Comparison of ENCODE assay signal across 8 cellular contexts in genomic region chr1:154972517-154973343, GRCh38. TPM values are rescaled to one million over a fixed set of nuclear protein-coding genes. Genes with fewer than 3 reads are reported as not detected.
A peak's percentile ranks its signal among the peaks of the same experiment; 100 is the strongest.
DNase-seq lines count a peak whose midpoint lies in the region; ATAC-seq and TF ChIP-seq lines count a peak whose summit lies in the region.

No MANE protein-coding gene starts in this region.

- H3K4me3 ChIP-seq in BLaER1 (peak overlapping the region; percentile 78), Karpas-422 (ENCODE audit: low read length) (peak overlapping the region; percentile 73; the same call in 1 of the 2 replicates), body of pancreas (no peak overlapping the region), kidney epithelial cell (ENCODE audit: low read depth, low read length) (peak overlapping the region; percentile 62), thoracic aorta (peak overlapping the region; percentile 83)

- peak; percentile 13 for ATAC-seq in body of pancreas
- ATAC-seq in thoracic aorta (ENCODE audit: insufficient number of reproducible peaks, low FRiP score, low read depth) = peak; percentile 15
- no peak for ATAC-seq in GM21515 (IDR thresholded peaks at IDR 0.05; ENCODE audit: unreplicated experiment)

- H3K9me3 ChIP-seq in BLaER1 (no peaks in the 10 kb centered on the region), Karpas-422 (ENCODE audit: low read length) (no peaks in the 10 kb centered on the region), body of pancreas (no peaks in the 10 kb centered on the region), thoracic aorta (no peaks in the 10 kb centered on the region)

- DNase-seq in Karpas-422 (no peak), body of pancreas (peak; percentile 68 to 86 (median 80)), kidney epithelial cell (ENCODE audit: low read depth) (peak; percentile 89), thoracic aorta (ENCODE audit: low spot score) (peak; percentile 43), GOT3 (lab: John Stamatoyannopoulos, UW) (no peak)
- no peak for DNase-seq in stimulated activated CD4-positive, alpha-beta T cell treated with anti-CD3 and anti-CD28 coated beads, Interleukin-1b, Interleukin-23, amount 100 ng/mL, for 48 hours

- peaks cover 27% of the 10 kb centered on the region for H3K36me3 ChIP-seq in BLaER1
- peaks cover 11% of the 10 kb centered on the region; the same call in 1 of the 2 replicates for H3K36me3 ChIP-seq in Karpas-422 (ENCODE audit: insufficient read depth, low read length)
- H3K36me3 ChIP-seq in body of pancreas (replicated peaks in 1 of 2; ENCODE audit: insufficient read depth in 1 of 2, low read depth in 2 of 2) = peaks cover 0 to 4% of the 10 kb centered on the region in 2 donors
- peaks cover 1% of the 10 kb centered on the region for H3K36me3 ChIP-seq in kidney epithelial cell (ENCODE audit: control insufficient read depth, insufficient read depth, low read length)
- no peaks in the 10 kb centered on the region for H3K36me3 ChIP-seq in thoracic aorta

- H3K4me2 ChIP-seq in BLaER1 (peak overlapping the region; percentile 97), Karpas-422 (ENCODE audit: low read depth, low read length, poor library complexity, severe bottlenecking) (peak overlapping the region; percentile 90)

- WGBS in body of pancreas, 2 donors = 6 to 8% methylated on average over 18 of the region's 18 CpGs

- H3K27me3 ChIP-seq in BLaER1 (no peaks in the 10 kb centered on the region), Karpas-422 (ENCODE audit: low read length) (no peaks in the 10 kb centered on the region), body of pancreas (no peaks in the 10 kb centered on the region), kidney epithelial cell (ENCODE audit: control insufficient read depth, insufficient read depth, low read length) (no peaks in the 10 kb centered on the region), thoracic aorta (replicated peaks; ENCODE audit: insufficient read depth) (no peaks in the 10 kb centered on the region)

- 0 out of 2 replicates have a peak overlapping the region, but pooled peaks have one; percentile 2 for H3K27ac ChIP-seq in BLaER1
- H3K27ac ChIP-seq in Karpas-422 (ENCODE audit: low read length) = no peak overlapping the region
- H3K27ac ChIP-seq in body of pancreas = peak overlapping the region; percentile 96 to 99 (median 98)
- H3K27ac ChIP-seq in thoracic aorta = peak overlapping the region; percentile 98 to 99

- H3K9ac ChIP-seq in BLaER1 = peak overlapping the region; percentile 91; the same call in 1 of the 2 replicates
- H3K9ac ChIP-seq in Karpas-422 (ENCODE audit: low read length) = peak overlapping the region; percentile 94

- peaks cover 70% of the 10 kb centered on the region for H3K79me2 ChIP-seq in Karpas-422 (ENCODE audit: low read length)

- intact Hi-C loops in body of pancreas (cut with DNase I) = no loop called here

- H4K20me1 ChIP-seq in BLaER1 (peaks cover 66% of the 10 kb centered on the region), Karpas-422 (ENCODE audit: insufficient read depth, low read depth, low read length) (no peaks in the 10 kb centered on the region)

- H2AFZ ChIP-seq in Karpas-422 (ENCODE audit: low read length) = no peak overlapping the region

- TF ChIP-seq CTCF in body of pancreas (IDR thresholded peaks at IDR 0.05) = no peak
- no peak for TF ChIP-seq CTCF in kidney epithelial cell (IDR thresholded peaks at IDR 0.05; ENCODE audit: insufficient read depth, low read length, poor library complexity, severe bottlenecking)
- no peak for TF ChIP-seq CTCF in thoracic aorta (IDR thresholded peaks at IDR 0.05)

- H3K4me1 ChIP-seq in BLaER1 = peaks cover 73% of the 10 kb centered on the region
- H3K4me1 ChIP-seq in Karpas-422 (ENCODE audit: low read length) = peaks cover 57% of the 10 kb centered on the region
- H3K4me1 ChIP-seq in body of pancreas = peaks cover 53% of the 10 kb centered on the region
- H3K4me1 ChIP-seq in thoracic aorta (ENCODE audit: control insufficient read depth in 1 of 2, low read depth in 2 of 2) = peaks cover 36 to 59% of the 10 kb centered on the region in 2 donors

- peak in 2 of 3 donors; percentile 56 to 62 for TF ChIP-seq POLR2A in body of pancreas (IDR thresholded peaks at IDR 0.05)

- H3K9me2 ChIP-seq in Karpas-422 (replicated peaks; ENCODE audit: insufficient read depth, low read length) = no peaks in the 10 kb centered on the region

RNA-seq across cellular contexts. Expression of gene CKS1B, which starts 1.8 kb away (rescaled TPM):
- total RNA-seq in Karpas-422 (2014; rRNA removed; shearing (Covaris generic); ENCODE audit: low replicate concordance) = 110 and 225 TPM in 2 replicates
- 10 to 100 TPM; 15.6 to 29.0 TPM for total RNA-seq in body of pancreas
- 67.4 and 72.4 TPM in 2 replicates for total RNA-seq in kidney epithelial cell
- total RNA-seq in thoracic aorta = 10 to 100 TPM; 13.5 to 23.7 TPM

RNA-seq across cellular contexts. Expression of gene SHC1, which starts 2.2 kb away (rescaled TPM):
- total RNA-seq in Karpas-422 (2014; rRNA removed; shearing (Covaris generic); ENCODE audit: low replicate concordance) = 27.8 and 35.3 TPM in 2 replicates
- total RNA-seq in body of pancreas (10 to 100 TPM; 38.1 to 45.5 TPM), kidney epithelial cell (176 and 183 TPM in 2 replicates), thoracic aorta (100 to 1,000 TPM; 129 to 174 TPM)

RNA-seq across cellular contexts. Expression of gene FLAD1, which starts 10.4 kb away (rescaled TPM):
- total RNA-seq in Karpas-422 (2014; rRNA removed; shearing (Covaris generic); ENCODE audit: low replicate concordance) = 48.7 and 57.3 TPM in 2 replicates
- total RNA-seq in body of pancreas = 10 to 100 TPM; 10.1 to 51.4 TPM
- total RNA-seq in kidney epithelial cell = 53.0 and 60.9 TPM in 2 replicates
- 10 to 100 TPM; 23.8 to 27.2 TPM for total RNA-seq in thoracic aorta

RNA-seq across cellular contexts. Expression of gene PYGO2, which starts 11.1 kb away (rescaled TPM):
- 37.3 and 44.4 TPM in 2 replicates for total RNA-seq in Karpas-422 (2014; rRNA removed; shearing (Covaris generic); ENCODE audit: low replicate concordance)
- 10 to 100 TPM; 10.9 to 15.2 TPM for total RNA-seq in body of pancreas
- total RNA-seq in kidney epithelial cell = 21.2 and 27.8 TPM in 2 replicates
- total RNA-seq in thoracic aorta = 10 to 100 TPM; 17.8 to 21.4 TPM

RNA-seq across cellular contexts. Expression of gene PBXIP1, which starts 16.8 kb away (rescaled TPM):
- 26.1 and 55.8 TPM in 2 replicates for total RNA-seq in Karpas-422 (2014; rRNA removed; shearing (Covaris generic); ENCODE audit: low replicate concordance)
- total RNA-seq in body of pancreas (10 to 100 TPM; 26.0 to 60.7 TPM), kidney epithelial cell (88.2 and 102 TPM in 2 replicates), thoracic aorta (100 to 1,000 TPM; 185 to 227 TPM)

Comparison
In these comparisons a context has a peak if more than half of its experiments do, and no peak if none do; other contexts are left out.
1. H3K4me3 ChIP-seq: peak in BLaER1 (single experiment), Karpas-422 (single experiment), kidney epithelial cell (single experiment) and thoracic aorta (single experiment); none in body of pancreas (0 of 2).
2. DNase-seq: peak in body of pancreas (4 of 4), kidney epithelial cell (single experiment) and thoracic aorta (single experiment); none in Karpas-422 (single experiment), stimulated activated CD4-positive, alpha-beta T cell treated with anti-CD3 and anti-CD28 coated beads, Interleukin-1b, Interleukin-23, amount 100 ng/mL, for 48 hours (single experiment) and GOT3 (single experiment).